In genomic region chr18:47594063-47594462, GRCh38 we compare ENCODE assay signal across 1 cellular context.
TF ChIP-seq lines count a peak whose summit lies in the region.

No MANE protein-coding gene starts in this region.

TF ChIP-seq in GM23338, 12 proteins besides CTCF, POLR2A, EP300 and RAD21 (continued from another document):
- TF ChIP-seq, protein P1, sequence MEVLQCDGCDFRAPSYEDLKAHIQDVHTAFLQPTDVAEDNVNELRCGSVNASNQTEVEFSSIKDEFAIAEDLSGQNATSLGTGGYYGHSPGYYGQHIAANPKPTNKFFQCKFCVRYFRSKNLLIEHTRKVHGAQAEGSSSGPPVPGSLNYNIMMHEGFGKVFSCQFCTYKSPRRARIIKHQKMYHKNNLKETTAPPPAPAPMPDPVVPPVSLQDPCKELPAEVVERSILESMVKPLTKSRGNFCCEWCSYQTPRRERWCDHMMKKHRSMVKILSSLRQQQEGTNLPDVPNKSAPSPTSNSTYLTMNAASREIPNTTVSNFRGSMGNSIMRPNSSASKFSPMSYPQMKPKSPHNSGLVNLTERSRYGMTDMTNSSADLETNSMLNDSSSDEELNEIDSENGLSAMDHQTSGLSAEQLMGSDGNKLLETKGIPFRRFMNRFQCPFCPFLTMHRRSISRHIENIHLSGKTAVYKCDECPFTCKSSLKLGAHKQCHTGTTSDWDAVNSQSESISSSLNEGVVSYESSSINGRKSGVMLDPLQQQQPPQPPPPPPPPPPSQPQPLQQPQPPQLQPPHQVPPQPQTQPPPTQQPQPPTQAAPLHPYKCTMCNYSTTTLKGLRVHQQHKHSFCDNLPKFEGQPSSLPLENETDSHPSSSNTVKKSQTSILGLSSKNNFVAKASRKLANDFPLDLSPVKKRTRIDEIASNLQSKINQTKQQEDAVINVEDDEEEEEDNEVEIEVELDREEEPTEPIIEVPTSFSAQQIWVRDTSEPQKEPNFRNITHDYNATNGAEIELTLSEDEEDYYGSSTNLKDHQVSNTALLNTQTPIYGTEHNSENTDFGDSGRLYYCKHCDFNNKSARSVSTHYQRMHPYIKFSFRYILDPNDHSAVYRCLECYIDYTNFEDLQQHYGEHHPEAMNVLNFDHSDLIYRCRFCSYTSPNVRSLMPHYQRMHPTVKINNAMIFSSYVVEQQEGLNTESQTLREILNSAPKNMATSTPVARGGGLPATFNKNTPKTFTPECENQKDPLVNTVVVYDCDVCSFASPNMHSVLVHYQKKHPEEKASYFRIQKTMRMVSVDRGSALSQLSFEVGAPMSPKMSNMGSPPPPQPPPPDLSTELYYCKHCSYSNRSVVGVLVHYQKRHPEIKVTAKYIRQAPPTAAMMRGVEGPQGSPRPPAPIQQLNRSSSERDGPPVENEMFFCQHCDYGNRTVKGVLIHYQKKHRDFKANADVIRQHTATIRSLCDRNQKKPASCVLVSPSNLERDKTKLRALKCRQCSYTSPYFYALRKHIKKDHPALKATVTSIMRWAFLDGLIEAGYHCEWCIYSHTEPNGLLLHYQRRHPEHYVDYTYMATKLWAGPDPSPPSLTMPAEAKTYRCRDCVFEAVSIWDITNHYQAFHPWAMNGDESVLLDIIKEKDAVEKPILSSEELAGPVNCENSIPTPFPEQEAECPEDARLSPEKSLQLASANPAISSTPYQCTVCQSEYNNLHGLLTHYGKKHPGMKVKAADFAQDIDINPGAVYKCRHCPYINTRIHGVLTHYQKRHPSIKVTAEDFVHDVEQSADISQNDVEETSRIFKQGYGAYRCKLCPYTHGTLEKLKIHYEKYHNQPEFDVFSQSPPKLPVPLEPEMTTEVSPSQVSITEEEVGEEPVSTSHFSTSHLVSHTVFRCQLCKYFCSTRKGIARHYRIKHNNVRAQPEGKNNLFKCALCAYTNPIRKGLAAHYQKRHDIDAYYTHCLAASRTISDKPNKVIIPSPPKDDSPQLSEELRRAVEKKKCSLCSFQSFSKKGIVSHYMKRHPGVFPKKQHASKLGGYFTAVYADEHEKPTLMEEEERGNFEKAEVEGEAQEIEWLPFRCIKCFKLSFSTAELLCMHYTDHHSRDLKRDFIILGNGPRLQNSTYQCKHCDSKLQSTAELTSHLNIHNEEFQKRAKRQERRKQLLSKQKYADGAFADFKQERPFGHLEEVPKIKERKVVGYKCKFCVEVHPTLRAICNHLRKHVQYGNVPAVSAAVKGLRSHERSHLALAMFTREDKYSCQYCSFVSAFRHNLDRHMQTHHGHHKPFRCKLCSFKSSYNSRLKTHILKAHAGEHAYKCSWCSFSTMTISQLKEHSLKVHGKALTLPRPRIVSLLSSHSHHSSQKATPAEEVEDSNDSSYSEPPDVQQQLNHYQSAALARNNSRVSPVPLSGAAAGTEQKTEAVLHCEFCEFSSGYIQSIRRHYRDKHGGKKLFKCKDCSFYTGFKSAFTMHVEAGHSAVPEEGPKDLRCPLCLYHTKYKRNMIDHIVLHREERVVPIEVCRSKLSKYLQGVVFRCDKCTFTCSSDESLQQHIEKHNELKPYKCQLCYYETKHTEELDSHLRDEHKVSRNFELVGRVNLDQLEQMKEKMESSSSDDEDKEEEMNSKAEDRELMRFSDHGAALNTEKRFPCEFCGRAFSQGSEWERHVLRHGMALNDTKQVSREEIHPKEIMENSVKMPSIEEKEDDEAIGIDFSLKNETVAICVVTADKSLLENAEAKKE (CRISPR knock-in tag; IDR thresholded peaks at IDR 0.05), result no peak
- no peak for TF ChIP-seq CREB1 (CRISPR knock-in tag; IDR thresholded peaks at IDR 0.05; ENCODE audit: low read depth)
- no peak for TF ChIP-seq NANOG (IDR thresholded peaks at IDR 0.05; ENCODE audit: borderline replicate concordance)
- no peak for TF ChIP-seq EZH2 (IDR thresholded peaks at IDR 0.05; ENCODE audit: low read depth, unreplicated experiment)
- no peak for TF ChIP-seq EZH2phosphoT487 (IDR thresholded peaks at IDR 0.05; ENCODE audit: unreplicated experiment)
- TF ChIP-seq ZNF114 (CRISPR knock-in tag; IDR thresholded peaks at IDR 0.05), result no peak
- TF ChIP-seq ZNF331 (CRISPR knock-in tag; IDR thresholded peaks at IDR 0.05; ENCODE audit: low read depth), result no peak
- no peak for TF ChIP-seq STAT1 (IDR thresholded peaks at IDR 0.05; ENCODE audit: unreplicated experiment)
- TF ChIP-seq JUNB (IDR thresholded peaks at IDR 0.05; ENCODE audit: unreplicated experiment), result no peak
- no peak for TF ChIP-seq ETS1 (IDR thresholded peaks at IDR 0.05)
